In genomic region chr19:18364826-18365528, GRCh38 we compare ENCODE assay signal across 8 cellular contexts. TPM values are rescaled to one million over a fixed set of nuclear protein-coding genes. Genes with fewer than 3 reads are reported as not detected.
A peak's percentile ranks its signal among the peaks of the same experiment; 100 is the strongest.
DNase-seq lines count a peak whose midpoint lies in the region; ATAC-seq, FAIRE-seq and TF ChIP-seq lines count a peak whose summit lies in the region.

No MANE protein-coding gene starts in this region.

- H3K79me2 ChIP-seq in HepG2 (ENCODE audit: insufficient read depth, low read length): peaks cover 5% of the 10 kb centered on the region

- no peaks in the 10 kb centered on the region for H3K9me3 Mint-ChIP-seq in naive thymus-derived CD8-positive, alpha-beta T cell

- in situ Hi-C loops in HepG2 (cut with HindIII; ENCODE audit: extremely low pct_ligation_motif_present, low pct_unique_long_range_greater_than_20kb): no loop called here

- no peaks in the 10 kb centered on the region for H3K27me3 Mint-ChIP-seq in naive thymus-derived CD8-positive, alpha-beta T cell

- TF ChIP-seq RAD21 in A549 (conservative IDR thresholded peaks at IDR 0.05 in 1 of 2, IDR thresholded peaks at IDR 0.05 in 1 of 2) (no peak; a peak in 2 of 5 replicates), HepG2 (CRISPR knock-in tag; IDR thresholded peaks at IDR 0.05) (no peak)

- intact Hi-C loops in HepG2 (cut with micrococcal nuclease; ENCODE audit: unreplicated experiment): no loop called here

- peaks cover 45% of the 10 kb centered on the region for H3K4me1 ChIP-seq in A549
- peaks cover 2% of the 10 kb centered on the region for H3K4me1 ChIP-seq in NT2/D1 (ENCODE audit: insufficient read depth, insufficient read length)
- H3K4me1 ChIP-seq in HepG2 (ENCODE audit: insufficient read depth, low read length): peaks cover 77% of the 10 kb centered on the region
- H3K4me1 ChIP-seq in upper lobe of left lung: peaks cover 20 to 36% (median 25%) of the 10 kb centered on the region in 4 donors

- TF ChIP-seq CTCF in A549 (IDR thresholded peaks at IDR 0.05) (no peak), choroid plexus epithelial cell (conservative IDR thresholded peaks at IDR 0.05; ENCODE audit: low read depth, low read length) (no peak), HepG2 (CRISPR knock-in tag; IDR thresholded peaks at IDR 0.05) (no peak), upper lobe of left lung (IDR thresholded peaks at IDR 0.05) (no peak)

- H3K36me3 Mint-ChIP-seq in naive thymus-derived CD8-positive, alpha-beta T cell: peaks cover 0 to 67% (median 36%) of the 10 kb centered on the region in 3 donors

- no peaks in the 10 kb centered on the region for H4K20me1 ChIP-seq in HepG2 (ENCODE audit: insufficient read depth, low read length)

- no peak overlapping the region for H2AFZ ChIP-seq in HepG2 (ENCODE audit: low read length)

- H3K4me1 Mint-ChIP-seq in naive thymus-derived CD8-positive, alpha-beta T cell: peaks cover 0 to 7% (median 2%) of the 10 kb centered on the region in 4 donors

- no peak overlapping the region for H3K4me3 Mint-ChIP-seq in naive thymus-derived CD8-positive, alpha-beta T cell

- ATAC-seq in A549 (peak; percentile 82 to 83), HepG2 (peak; percentile 67), upper lobe of left lung (ENCODE audit: low FRiP score in 2 of 2) (peak; percentile 73 to 80), GM21717 (IDR thresholded peaks at IDR 0.05; ENCODE audit: unreplicated experiment) (no peak)
- ATAC-seq in naive thymus-derived CD8-positive, alpha-beta T cell: no peak

- POLR2A ChIA-PET in A549 (lab: Yijun Ruan, JAX) (interaction anchor here (0.9 to 4.0 kb wide), 5 partner anchors 9 to 83 kb away, joined by 3 to 36 read pairs (median 6); partner anchors contain the start of genes GDF15 and JUND), HepG2 (lab: Yijun Ruan, JAX) (interaction anchor here (0.5 to 17.4 kb wide), 16 partner anchors 9 to 367 kb away, joined by 3 to 514 read pairs (median 4); partner anchors contain the start of genes GDF15, JUND, MPV17L2 and SSBP4)
- POLR2A ChIA-PET in naive thymus-derived CD8-positive, alpha-beta T cell (lab: Charles Lee): interaction anchor here (2.2 kb wide), 1 partner anchor 19 kb away, joined by 6 read pairs; no protein-coding TSS in a partner anchor

- no peak overlapping the region for H3K27ac Mint-ChIP-seq in naive thymus-derived CD8-positive, alpha-beta T cell

- H3K27ac ChIP-seq in A549 (peak overlapping the region; percentile 97 to 99), HepG2 (ENCODE audit: extremely low read length, insufficient read depth, low read length) (peak overlapping the region; percentile 90), upper lobe of left lung (peak overlapping the region; percentile 81 to 86 (median 84))

- H3K27me3 ChIP-seq in NT2/D1 (ENCODE audit: insufficient read depth, insufficient read length) (no peaks in the 10 kb centered on the region), HepG2 (ENCODE audit: control insufficient read depth in 1 of 2, insufficient read depth in 2 of 2, low read length in 2 of 2) (no peaks in the 10 kb centered on the region), upper lobe of left lung (no peaks in the 10 kb centered on the region)

- no peaks in the 10 kb centered on the region for H3K36me3 ChIP-seq in NT2/D1 (ENCODE audit: insufficient read depth, insufficient read length, low read length)
- peaks cover 8 to 34% of the 10 kb centered on the region in 2 experiments for H3K36me3 ChIP-seq in HepG2 (replicated peaks in 1 of 2; ENCODE audit: control insufficient read depth in 1 of 2, insufficient read depth in 2 of 2, low read length in 2 of 2)
- H3K36me3 ChIP-seq in upper lobe of left lung: peaks cover 0 to 20% (median 0%) of the 10 kb centered on the region in 4 donors

- no peak for FAIRE-seq in A549 (lab: Jason Lieb, UNC)
- no peak for FAIRE-seq in H54 (lab: Jason Lieb, UNC)
- peak; percentile 89 for FAIRE-seq in HepG2 (lab: Jason Lieb, UNC)

- TSS peak; percentile 62 for BruUV-seq in HepG2 (replicated peaks; lab: Mats Ljungman, UMichigan)

- 2% methylated on average over 15 of the region's 15 CpGs for WGBS in A549 (ENCODE audit: missing lambda C conversion rate)
- 4% methylated on average over 15 of the region's 15 CpGs for WGBS in HepG2 (ENCODE audit: low lambda C conversion rate)
- 9 to 12% methylated on average over 14 to 15 of the region's 15 CpGs for WGBS in upper lobe of left lung, 2 donors

- H3K9me3 ChIP-seq in A549 (no peaks in the 10 kb centered on the region; the same call in 2 of the 3 replicates), NT2/D1 (ENCODE audit: insufficient read depth, low read length) (no peaks in the 10 kb centered on the region), HepG2 (ENCODE audit: low read length) (no peaks in the 10 kb centered on the region), upper lobe of left lung (no peaks in the 10 kb centered on the region)

- H3K9ac ChIP-seq in NT2/D1 (ENCODE audit: insufficient read length, low read depth) (no peak overlapping the region), HepG2 (ENCODE audit: insufficient read depth, low read depth, low read length) (peak overlapping the region; percentile 75)

- peak overlapping the region; percentile 64 for H3K4me2 ChIP-seq in A549
- peak overlapping the region; percentile 40 for H3K4me2 ChIP-seq in HepG2 (ENCODE audit: low read depth, low read length)

- no peak overlapping the region for H3K4me3 ChIP-seq in A549
- no peak overlapping the region for H3K4me3 ChIP-seq in NT2/D1 (ENCODE audit: insufficient read length, low read depth)
- H3K4me3 ChIP-seq in choroid plexus epithelial cell (ENCODE audit: low read depth, low read length): no peak overlapping the region
- no peak overlapping the region for H3K4me3 ChIP-seq in HepG2 (replicated peaks in 1 of 3; ENCODE audit: insufficient read depth in 1 of 3, low read depth in 2 of 3, low read length in 3 of 3)
- H3K4me3 ChIP-seq in upper lobe of left lung: peak overlapping the region in 2 of 4 donors; percentile 17 to 26

- CTCF ChIA-PET in A549 (lab: Yijun Ruan, JAX) (interaction anchor here (1.0 to 8.1 kb wide), 4 partner anchors 10 to 46 kb away, joined by 3 to 66 read pairs (median 8); no protein-coding TSS in a partner anchor), HepG2 (lab: Yijun Ruan, JAX; ENCODE audit: low intra/inter-chr PET ratio, low total read pairs) (no interaction called here)

- DNase-seq in A549 (ENCODE audit: low read depth in 1 of 2, low spot score in 1 of 2) (peak; percentile 71 to 98), H54 (ENCODE audit: insufficient read length, low spot score) (peak; percentile 83), NT2/D1 (ENCODE audit: low read depth, low spot score) (peak; percentile 68), choroid plexus epithelial cell (ENCODE audit: low read depth) (peak; percentile 100), HepG2 (ENCODE audit: low spot score) (peak; percentile 97), upper lobe of left lung (peak in 1 of 2 donors; percentile 93)
- no peak for DNase-seq in naive thymus-derived CD8-positive, alpha-beta T cell

- TF ChIP-seq EP300 in A549 (IDR thresholded peaks at IDR 0.05) (peak; percentile 97 to 98), HepG2 (IDR thresholded peaks at IDR 0.05; ENCODE audit: low read depth in 2 of 2, low read length in 2 of 2) (peak; percentile 40 to 92; a peak in 3 of 4 replicates), HepG2 (CRISPR knock-in tag; IDR thresholded peaks at IDR 0.05; ENCODE audit: borderline replicate concordance) (peak; percentile 92), upper lobe of left lung (IDR thresholded peaks at IDR 0.05) (peak; percentile 74 to 97 (median 87))

- TF ChIP-seq POLR2A in A549 (IDR thresholded peaks at IDR 0.05; ENCODE audit: low read length): no peak
- no peak for TF ChIP-seq POLR2A in H54 (IDR thresholded peaks at IDR 0.05; ENCODE audit: low read depth, low read length)
- no peak for TF ChIP-seq POLR2A in HepG2 (IDR thresholded peaks at IDR 0.05; ENCODE audit: insufficient read depth in 1 of 2, low read depth in 2 of 2, low read length in 2 of 2)
- peak in 1 of 4 donors; percentile 22 for TF ChIP-seq POLR2A in upper lobe of left lung (IDR thresholded peaks at IDR 0.05)

RNA-seq across cellular contexts. Expression of gene GDF15, which starts 21.0 kb away (rescaled TPM):
- polyA plus RNA-seq in A549 (2011; rRNA removed): 67.8 and 78.5 TPM in 2 replicates
- 120 and 188 TPM in 2 replicates for polyA plus RNA-seq in A549 (2012; cell fraction: cytosol; rRNA removed)
- 132 and 182 TPM in 2 replicates for polyA plus RNA-seq in A549 (2012; cell fraction: nucleus; rRNA removed)
- 53.4 to 58.4 TPM (median 56.9 TPM) in 3 replicates for polyA plus RNA-seq in A549 (2017; fragmentation: RNase III; extraction: RNeasy Plus Mini Kit Qiagen cat#74134 plus additional on column Dnase treatment)
- polyA minus RNA-seq in A549 (2011; rRNA and poly(A)+ RNA removed): 33.4 and 59.6 TPM in 2 replicates
- total RNA-seq in HepG2 (2016; rRNA removed; fragmentation: Illumina TruSeq; extraction: Trizol): 43.0 and 146 TPM in 2 replicates
- total RNA-seq in HepG2 (2016; cell fraction: cytosol; rRNA removed; fragmentation: Illumina TruSeq; extraction: Trizol; ENCODE audit: low read depth): 42.0 and 45.2 TPM in 2 replicates
- total RNA-seq in HepG2 (2016; cell fraction: insoluble cytoplasmic fraction; rRNA removed; fragmentation: Illumina TruSeq; extraction: Trizol): 37.4 and 148 TPM in 2 replicates
- 53.4 and 57.4 TPM in 2 replicates for total RNA-seq in HepG2 (2016; cell fraction: membrane; rRNA removed; fragmentation: Illumina TruSeq; extraction: Trizol)
- 112 and 139 TPM in 2 replicates for total RNA-seq in HepG2 (2016; cell fraction: nucleus; rRNA removed; fragmentation: Illumina TruSeq; extraction: Trizol)
- polyA plus RNA-seq in HepG2 (2011; rRNA removed): 422 and 537 TPM in 2 replicates
- polyA plus RNA-seq in HepG2 (2011; cell fraction: cytosol; rRNA removed): 539 and 794 TPM in 2 replicates
- polyA plus RNA-seq in HepG2 (2011; cell fraction: nucleus; rRNA removed): 1,510 and 1,558 TPM in 2 replicates
- 229 and 758 TPM in 2 replicates for polyA plus RNA-seq in HepG2 (2012)
- polyA plus RNA-seq in HepG2 (2016; cell fraction: cytosol; fragmentation: Illumina TruSeq; extraction: Trizol; ENCODE audit: low read depth): 22.2 and 24.9 TPM in 2 replicates
- 49.2 and 57.0 TPM in 2 replicates for polyA plus RNA-seq in HepG2 (2016; cell fraction: insoluble cytoplasmic fraction; fragmentation: Illumina TruSeq; extraction: Trizol; ENCODE audit: low read depth)
- polyA plus RNA-seq in HepG2 (2016; cell fraction: membrane; fragmentation: Illumina TruSeq; extraction: Trizol; ENCODE audit: low read depth): 30.8 and 31.5 TPM in 2 replicates
- polyA plus RNA-seq in HepG2 (2016; cell fraction: nucleus; fragmentation: Illumina TruSeq; extraction: Trizol; ENCODE audit: insufficient read depth, low read depth): 315 and 334 TPM in 2 replicates
- polyA minus RNA-seq in HepG2 (2011; rRNA and poly(A)+ RNA removed; ENCODE audit: low replicate concordance): 4.5 and 440 TPM in 2 replicates
- 366 and 433 TPM in 2 replicates for polyA minus RNA-seq in HepG2 (2011; cell fraction: cytosol; rRNA and poly(A)+ RNA removed)
- polyA minus RNA-seq in HepG2 (2011; cell fraction: nucleus; rRNA and poly(A)+ RNA removed): 115 and 151 TPM in 2 replicates
- total RNA-seq in upper lobe of left lung: 100 to 1,000 TPM in 2 of 6 donors, 10 to 100 TPM in 4; 42.5 to 126 (median 68.7) TPM
- total RNA-seq in naive thymus-derived CD8-positive, alpha-beta T cell: not detected
- not detected for polyA plus RNA-seq in naive thymus-derived CD8-positive, alpha-beta T cell

RNA-seq across cellular contexts. Expression of gene PGPEP1, which starts 24.6 kb away (rescaled TPM):
- polyA plus RNA-seq in A549 (2011; rRNA removed) (7.1 and 8.6 TPM in 2 replicates), A549 (2017; fragmentation: RNase III; extraction: RNeasy Plus Mini Kit Qiagen cat#74134 plus additional on column Dnase treatment) (4.5 to 5.9 TPM (median 5.3 TPM) in 3 replicates), HepG2 (2011; rRNA removed) (53.1 and 64.3 TPM in 2 replicates)
- 2.4 and 3.9 TPM in 2 replicates for polyA plus RNA-seq in A549 (2012; cell fraction: cytosol; rRNA removed)
- 2.9 and 3.5 TPM in 2 replicates for polyA plus RNA-seq in A549 (2012; cell fraction: nucleus; rRNA removed)
- 23.2 and 30.1 TPM in 2 replicates for polyA minus RNA-seq in A549 (2011; rRNA and poly(A)+ RNA removed)
- total RNA-seq in HepG2 (2016; rRNA removed; fragmentation: Illumina TruSeq; extraction: Trizol) (56.6 and 57.7 TPM in 2 replicates), upper lobe of left lung (10 to 100 TPM; 15.5 to 42.8 (median 28.1) TPM)
- total RNA-seq in HepG2 (2016; cell fraction: cytosol; rRNA removed; fragmentation: Illumina TruSeq; extraction: Trizol; ENCODE audit: low read depth): 13.1 and 14.4 TPM in 2 replicates
- total RNA-seq in HepG2 (2016; cell fraction: insoluble cytoplasmic fraction; rRNA removed; fragmentation: Illumina TruSeq; extraction: Trizol): 51.1 and 64.9 TPM in 2 replicates
- total RNA-seq in HepG2 (2016; cell fraction: membrane; rRNA removed; fragmentation: Illumina TruSeq; extraction: Trizol): 36.0 and 36.7 TPM in 2 replicates
- 30.3 and 33.5 TPM in 2 replicates for total RNA-seq in HepG2 (2016; cell fraction: nucleus; rRNA removed; fragmentation: Illumina TruSeq; extraction: Trizol)
- 37.2 and 38.6 TPM in 2 replicates for polyA plus RNA-seq in HepG2 (2011; cell fraction: cytosol; rRNA removed)
- polyA plus RNA-seq in HepG2 (2011; cell fraction: nucleus; rRNA removed): 97.0 and 102 TPM in 2 replicates
- polyA plus RNA-seq in HepG2 (2012): 26.8 and 28.6 TPM in 2 replicates
- polyA plus RNA-seq in HepG2 (2016; cell fraction: cytosol; fragmentation: Illumina TruSeq; extraction: Trizol; ENCODE audit: low read depth): 15.6 and 16.2 TPM in 2 replicates
- 40.6 and 44.1 TPM in 2 replicates for polyA plus RNA-seq in HepG2 (2016; cell fraction: insoluble cytoplasmic fraction; fragmentation: Illumina TruSeq; extraction: Trizol; ENCODE audit: low read depth)
- 22.8 and 23.5 TPM in 2 replicates for polyA plus RNA-seq in HepG2 (2016; cell fraction: membrane; fragmentation: Illumina TruSeq; extraction: Trizol; ENCODE audit: low read depth)
- 51.1 and 66.5 TPM in 2 replicates for polyA plus RNA-seq in HepG2 (2016; cell fraction: nucleus; fragmentation: Illumina TruSeq; extraction: Trizol; ENCODE audit: insufficient read depth, low read depth)
- polyA minus RNA-seq in HepG2 (2011; rRNA and poly(A)+ RNA removed; ENCODE audit: low replicate concordance): 22.4 and 187 TPM in 2 replicates
- polyA minus RNA-seq in HepG2 (2011; cell fraction: cytosol; rRNA and poly(A)+ RNA removed): 44.1 and 52.6 TPM in 2 replicates
- polyA minus RNA-seq in HepG2 (2011; cell fraction: nucleus; rRNA and poly(A)+ RNA removed): 46.4 and 57.7 TPM in 2 replicates
- 10 to 100 TPM; 55.9 to 61.0 TPM for total RNA-seq in naive thymus-derived CD8-positive, alpha-beta T cell
- 10 to 100 TPM in 1 of 3 donors, 1 to 10 TPM in 2; 9.3 to 11.9 (median 9.7) TPM for polyA plus RNA-seq in naive thymus-derived CD8-positive, alpha-beta T cell

RNA-seq across cellular contexts. Expression of gene LRRC25, which starts 32.4 kb away (rescaled TPM):
- not detected in 2 replicates for polyA plus RNA-seq in A549 (2011; rRNA removed)
- not detected in 2 replicates for polyA plus RNA-seq in A549 (2012; cell fraction: cytosol; rRNA removed)
- polyA plus RNA-seq in A549 (2012; cell fraction: nucleus; rRNA removed): not detected in 2 replicates
- not detected in 3 replicates for polyA plus RNA-seq in A549 (2017; fragmentation: RNase III; extraction: RNeasy Plus Mini Kit Qiagen cat#74134 plus additional on column Dnase treatment)
- polyA minus RNA-seq in A549 (2011; rRNA and poly(A)+ RNA removed): not detected in 2 replicates
- total RNA-seq in HepG2 (2016; rRNA removed; fragmentation: Illumina TruSeq; extraction: Trizol): 0.13 TPM in 1 of 2 replicates, not detected in the other
- total RNA-seq in HepG2 (2016; cell fraction: cytosol; rRNA removed; fragmentation: Illumina TruSeq; extraction: Trizol; ENCODE audit: low read depth): 0.20 TPM in 1 of 2 replicates, not detected in the other
- total RNA-seq in HepG2 (2016; cell fraction: insoluble cytoplasmic fraction; rRNA removed; fragmentation: Illumina TruSeq; extraction: Trizol): 0.11 TPM in 1 of 2 replicates, not detected in the other
- total RNA-seq in HepG2 (2016; cell fraction: membrane; rRNA removed; fragmentation: Illumina TruSeq; extraction: Trizol): 0.17 and 0.19 TPM in 2 replicates
- 0.25 TPM in 1 of 2 replicates, not detected in the other for total RNA-seq in HepG2 (2016; cell fraction: nucleus; rRNA removed; fragmentation: Illumina TruSeq; extraction: Trizol)
- 0.53 and 0.85 TPM in 2 replicates for polyA plus RNA-seq in HepG2 (2011; rRNA removed)
- polyA plus RNA-seq in HepG2 (2011; cell fraction: cytosol; rRNA removed): 0.66 and 0.68 TPM in 2 replicates
- 0.16 and 0.35 TPM in 2 replicates for polyA plus RNA-seq in HepG2 (2011; cell fraction: nucleus; rRNA removed)
- polyA plus RNA-seq in HepG2 (2012): 0.11 and 0.13 TPM in 2 replicates
- 0.05 TPM in 1 of 2 replicates, not detected in the other for polyA plus RNA-seq in HepG2 (2016; cell fraction: cytosol; fragmentation: Illumina TruSeq; extraction: Trizol; ENCODE audit: low read depth)
- polyA plus RNA-seq in HepG2 (2016; cell fraction: insoluble cytoplasmic fraction; fragmentation: Illumina TruSeq; extraction: Trizol; ENCODE audit: low read depth): 0.12 and 0.15 TPM in 2 replicates
- 0.13 TPM in 1 of 2 replicates, not detected in the other for polyA plus RNA-seq in HepG2 (2016; cell fraction: membrane; fragmentation: Illumina TruSeq; extraction: Trizol; ENCODE audit: low read depth)
- polyA plus RNA-seq in HepG2 (2016; cell fraction: nucleus; fragmentation: Illumina TruSeq; extraction: Trizol; ENCODE audit: insufficient read depth, low read depth): not detected in 2 replicates
- 0.60 TPM in 1 of 2 replicates, not detected in the other for polyA minus RNA-seq in HepG2 (2011; rRNA and poly(A)+ RNA removed; ENCODE audit: low replicate concordance)
- polyA minus RNA-seq in HepG2 (2011; cell fraction: cytosol; rRNA and poly(A)+ RNA removed): 0.40 and 0.70 TPM in 2 replicates
- 0.25 TPM in 1 of 2 replicates, not detected in the other for polyA minus RNA-seq in HepG2 (2011; cell fraction: nucleus; rRNA and poly(A)+ RNA removed)
- 10 to 100 TPM in 4 of 6 donors, 1 to 10 TPM in 2; 4.0 to 49.4 (median 24.0) TPM for total RNA-seq in upper lobe of left lung
- total RNA-seq in naive thymus-derived CD8-positive, alpha-beta T cell: under 1 TPM; 0.16 to 0.39 TPM
- under 1 TPM in 2 of 3 donors, not detected in 1; 0.13 to 0.26 TPM for polyA plus RNA-seq in naive thymus-derived CD8-positive, alpha-beta T cell

RNA-seq across cellular contexts. Expression of gene LSM4, which starts 42.1 kb away (rescaled TPM):
- 106 and 154 TPM in 2 replicates for polyA plus RNA-seq in A549 (2011; rRNA removed)
- polyA plus RNA-seq in A549 (2012; cell fraction: cytosol; rRNA removed): 311 and 362 TPM in 2 replicates
- 158 and 166 TPM in 2 replicates for polyA plus RNA-seq in A549 (2012; cell fraction: nucleus; rRNA removed)
- polyA plus RNA-seq in A549 (2017; fragmentation: RNase III; extraction: RNeasy Plus Mini Kit Qiagen cat#74134 plus additional on column Dnase treatment): 169 to 180 TPM (median 171 TPM) in 3 replicates
- polyA minus RNA-seq in A549 (2011; rRNA and poly(A)+ RNA removed): 51.2 and 54.0 TPM in 2 replicates
- 166 and 188 TPM in 2 replicates for total RNA-seq in HepG2 (2016; rRNA removed; fragmentation: Illumina TruSeq; extraction: Trizol)
- 129 and 159 TPM in 2 replicates for total RNA-seq in HepG2 (2016; cell fraction: cytosol; rRNA removed; fragmentation: Illumina TruSeq; extraction: Trizol; ENCODE audit: low read depth)
- 185 and 208 TPM in 2 replicates for total RNA-seq in HepG2 (2016; cell fraction: insoluble cytoplasmic fraction; rRNA removed; fragmentation: Illumina TruSeq; extraction: Trizol)
- total RNA-seq in HepG2 (2016; cell fraction: membrane; rRNA removed; fragmentation: Illumina TruSeq; extraction: Trizol): 248 and 299 TPM in 2 replicates
- 62.8 and 69.8 TPM in 2 replicates for total RNA-seq in HepG2 (2016; cell fraction: nucleus; rRNA removed; fragmentation: Illumina TruSeq; extraction: Trizol)
- 65.8 and 66.8 TPM in 2 replicates for polyA plus RNA-seq in HepG2 (2011; rRNA removed)
- polyA plus RNA-seq in HepG2 (2011; cell fraction: cytosol; rRNA removed): 97.1 and 133 TPM in 2 replicates
- polyA plus RNA-seq in HepG2 (2011; cell fraction: nucleus; rRNA removed): 51.8 and 54.0 TPM in 2 replicates
- polyA plus RNA-seq in HepG2 (2012): 62.7 and 78.9 TPM in 2 replicates
- 166 and 238 TPM in 2 replicates for polyA plus RNA-seq in HepG2 (2016; cell fraction: cytosol; fragmentation: Illumina TruSeq; extraction: Trizol; ENCODE audit: low read depth)
- polyA plus RNA-seq in HepG2 (2016; cell fraction: insoluble cytoplasmic fraction; fragmentation: Illumina TruSeq; extraction: Trizol; ENCODE audit: low read depth): 205 and 220 TPM in 2 replicates
- polyA plus RNA-seq in HepG2 (2016; cell fraction: membrane; fragmentation: Illumina TruSeq; extraction: Trizol; ENCODE audit: low read depth): 217 and 267 TPM in 2 replicates
- polyA plus RNA-seq in HepG2 (2016; cell fraction: nucleus; fragmentation: Illumina TruSeq; extraction: Trizol; ENCODE audit: insufficient read depth, low read depth): 105 and 120 TPM in 2 replicates
- 40.8 and 88.8 TPM in 2 replicates for polyA minus RNA-seq in HepG2 (2011; rRNA and poly(A)+ RNA removed; ENCODE audit: low replicate concordance)
- 24.9 and 32.6 TPM in 2 replicates for polyA minus RNA-seq in HepG2 (2011; cell fraction: cytosol; rRNA and poly(A)+ RNA removed)
- 13.4 and 14.2 TPM in 2 replicates for polyA minus RNA-seq in HepG2 (2011; cell fraction: nucleus; rRNA and poly(A)+ RNA removed)
- total RNA-seq in upper lobe of left lung: 100 to 1,000 TPM in 4 of 6 donors, 10 to 100 TPM in 2; 39.8 to 147 (median 107) TPM
- total RNA-seq in naive thymus-derived CD8-positive, alpha-beta T cell: 10 to 100 TPM; 82.1 to 84.0 TPM
- polyA plus RNA-seq in naive thymus-derived CD8-positive, alpha-beta T cell: 100 to 1,000 TPM; 162 to 198 (median 181) TPM

RNA-seq across cellular contexts. Expression of gene SSBP4, which starts 54.2 kb away (rescaled TPM):
- polyA plus RNA-seq in A549 (2011; rRNA removed) (5.4 and 6.9 TPM in 2 replicates), A549 (2017; fragmentation: RNase III; extraction: RNeasy Plus Mini Kit Qiagen cat#74134 plus additional on column Dnase treatment) (37.8 to 43.2 TPM (median 41.5 TPM) in 3 replicates), HepG2 (2011; rRNA removed) (20.8 and 33.4 TPM in 2 replicates)
- 28.5 and 47.8 TPM in 2 replicates for polyA plus RNA-seq in A549 (2012; cell fraction: cytosol; rRNA removed)
- polyA plus RNA-seq in A549 (2012; cell fraction: nucleus; rRNA removed): 69.4 and 124 TPM in 2 replicates
- 5.0 and 10.7 TPM in 2 replicates for polyA minus RNA-seq in A549 (2011; rRNA and poly(A)+ RNA removed)
- total RNA-seq in HepG2 (2016; rRNA removed; fragmentation: Illumina TruSeq; extraction: Trizol) (19.3 and 39.5 TPM in 2 replicates), upper lobe of left lung (100 to 1,000 TPM in 1 of 6 donors, 10 to 100 TPM in 5; 52.0 to 157 (median 84.1) TPM)
- 95.2 and 104 TPM in 2 replicates for total RNA-seq in HepG2 (2016; cell fraction: cytosol; rRNA removed; fragmentation: Illumina TruSeq; extraction: Trizol; ENCODE audit: low read depth)
- total RNA-seq in HepG2 (2016; cell fraction: insoluble cytoplasmic fraction; rRNA removed; fragmentation: Illumina TruSeq; extraction: Trizol): 14.4 and 39.0 TPM in 2 replicates
- total RNA-seq in HepG2 (2016; cell fraction: membrane; rRNA removed; fragmentation: Illumina TruSeq; extraction: Trizol): 103 and 124 TPM in 2 replicates
- total RNA-seq in HepG2 (2016; cell fraction: nucleus; rRNA removed; fragmentation: Illumina TruSeq; extraction: Trizol): 26.9 and 35.1 TPM in 2 replicates
- 11.6 and 28.6 TPM in 2 replicates for polyA plus RNA-seq in HepG2 (2011; cell fraction: cytosol; rRNA removed)
- polyA plus RNA-seq in HepG2 (2011; cell fraction: nucleus; rRNA removed): 200 and 290 TPM in 2 replicates
- 18.2 and 31.6 TPM in 2 replicates for polyA plus RNA-seq in HepG2 (2012)
- polyA plus RNA-seq in HepG2 (2016; cell fraction: cytosol; fragmentation: Illumina TruSeq; extraction: Trizol; ENCODE audit: low read depth): 133 and 147 TPM in 2 replicates
- 34.3 and 41.3 TPM in 2 replicates for polyA plus RNA-seq in HepG2 (2016; cell fraction: insoluble cytoplasmic fraction; fragmentation: Illumina TruSeq; extraction: Trizol; ENCODE audit: low read depth)
- 147 and 152 TPM in 2 replicates for polyA plus RNA-seq in HepG2 (2016; cell fraction: membrane; fragmentation: Illumina TruSeq; extraction: Trizol; ENCODE audit: low read depth)
- 117 and 122 TPM in 2 replicates for polyA plus RNA-seq in HepG2 (2016; cell fraction: nucleus; fragmentation: Illumina TruSeq; extraction: Trizol; ENCODE audit: insufficient read depth, low read depth)
- polyA minus RNA-seq in HepG2 (2011; rRNA and poly(A)+ RNA removed; ENCODE audit: low replicate concordance): 10.3 and 12.3 TPM in 2 replicates
- polyA minus RNA-seq in HepG2 (2011; cell fraction: cytosol; rRNA and poly(A)+ RNA removed): 12.0 and 13.9 TPM in 2 replicates
- polyA minus RNA-seq in HepG2 (2011; cell fraction: nucleus; rRNA and poly(A)+ RNA removed): 20.1 and 21.6 TPM in 2 replicates
- 10 to 100 TPM; 41.3 to 45.4 TPM for total RNA-seq in naive thymus-derived CD8-positive, alpha-beta T cell
- polyA plus RNA-seq in naive thymus-derived CD8-positive, alpha-beta T cell: 10 to 100 TPM; 48.1 to 78.8 (median 61.1) TPM

Comparison
In these comparisons a context has a peak if more than half of its experiments do, and no peak if none do; other contexts are left out.
1. ATAC-seq: peak in A549 (2 of 2), HepG2 (single experiment) and upper lobe of left lung (2 of 2); none in naive thymus-derived CD8-positive, alpha-beta T cell (0 of 2) and GM21717 (single experiment).
2. DNase-seq: peak in A549 (2 of 2), H54 (single experiment), NT2/D1 (single experiment), choroid plexus epithelial cell (single experiment) and HepG2 (single experiment); none in naive thymus-derived CD8-positive, alpha-beta T cell (0 of 10).
3. RNA of gene GDF15, which starts 21.0 kb away (total RNA-seq): 37.4 to 148 TPM in HepG2 and 42.5 to 126 TPM in upper lobe of left lung; not detected in naive thymus-derived CD8-positive, alpha-beta T cell; every median in the first group is over 10 times any median in the second.
4. Of the 38 proteins assayed by ChIP-seq in both HepG2 and A549: peak only in HepG2: EHMT2, HDAC2, PHF8 and RFX5; only in A549: BCL3, JUNB, PBX3, SMC3 and ZSCAN20; in both: BHLHE40, CEBPB, EP300, ESRRA, JUN, MAX and 1 more; in neither: 19; mixed calls (peak in some experiments, not most) for 3.
5. Peak in every context shown above with its lines, with median percentiles within 50 percentile points of each other: H3K27ac ChIP-seq.